Comparison of ENCODE assay signal across 1 cellular context in genomic region chr1:2104621-2105427, GRCh38.
TF ChIP-seq lines count a peak whose summit lies in the region.

No MANE protein-coding gene starts in this region.

TF ChIP-seq in HepG2, 621 proteins besides CTCF, POLR2A, EP300 and RAD21 (continued from another document and continues in another):
- TF ChIP-seq NFAT5 (CRISPR knock-in tag; IDR thresholded peaks at IDR 0.05) (no peak; the same call in 1 of the 2 replicates), TFAP4 (IDR thresholded peaks at IDR 0.05; ENCODE audit: borderline replicate concordance, low read depth) (peak; percentile 89), MED8 (CRISPR knock-in tag; IDR thresholded peaks at IDR 0.05; ENCODE audit: insufficient replicate concordance) (no peak), TIGD3 (CRISPR knock-in tag; IDR thresholded peaks at IDR 0.05; ENCODE audit: borderline replicate concordance) (no peak), HNRNPH1 (optimal IDR thresholded peaks at IDR 0.05; ENCODE audit: low read depth, low read length) (no peak), PRDM15 (CRISPR knock-in tag; IDR thresholded peaks at IDR 0.05) (no peak), ZNF569 (CRISPR knock-in tag; IDR thresholded peaks at IDR 0.05; ENCODE audit: borderline replicate concordance) (no peak), ZFP82 (CRISPR knock-in tag; IDR thresholded peaks at IDR 0.05; ENCODE audit: borderline replicate concordance) (no peak), ZFYVE20 (CRISPR knock-in tag; IDR thresholded peaks at IDR 0.05; ENCODE audit: borderline replicate concordance, low read depth) (0 out of 2 replicates have a peak, but pooled peaks have one; percentile 29), ATF2 (CRISPR knock-in tag; IDR thresholded peaks at IDR 0.05) (peak; percentile 63; the same call in 1 of the 2 replicates), BCLAF1 (IDR thresholded peaks at IDR 0.05) (no peak), ZNF18 (CRISPR knock-in tag; IDR thresholded peaks at IDR 0.05; ENCODE audit: insufficient replicate concordance) (peak; percentile 93), BCL3 (CRISPR knock-in tag; IDR thresholded peaks at IDR 0.05) (no peak), ARID4A (CRISPR knock-in tag; IDR thresholded peaks at IDR 0.05; ENCODE audit: borderline replicate concordance) (peak; percentile 70), RXRA (CRISPR knock-in tag; IDR thresholded peaks at IDR 0.05) (peak; percentile 84), RFX3 (CRISPR knock-in tag; IDR thresholded peaks at IDR 0.05) (no peak), ZNF577 (CRISPR knock-in tag; IDR thresholded peaks at IDR 0.05; ENCODE audit: borderline replicate concordance, low read depth) (no peak), NPAS2 (CRISPR knock-in tag; IDR thresholded peaks at IDR 0.05; ENCODE audit: borderline replicate concordance) (no peak), ZUFSP (CRISPR knock-in tag; IDR thresholded peaks at IDR 0.05; ENCODE audit: borderline replicate concordance) (no peak), ZMYM2 (CRISPR knock-in tag; IDR thresholded peaks at IDR 0.05) (no peak), ZNF567 (CRISPR knock-in tag; IDR thresholded peaks at IDR 0.05; ENCODE audit: borderline replicate concordance) (no peak), SUZ12 (IDR thresholded peaks at IDR 0.05; ENCODE audit: low read depth, low read length) (no peak), IKZF4 (CRISPR knock-in tag; IDR thresholded peaks at IDR 0.05; ENCODE audit: borderline replicate concordance, low read depth, not compliant biosample characterization) (no peak), HDAC6 (IDR thresholded peaks at IDR 0.05; ENCODE audit: low read depth, low read length) (no peak), HNRNPLL (IDR thresholded peaks at IDR 0.05; ENCODE audit: low read depth, low read length, poor library complexity, severe bottlenecking) (no peak)
